1 cellular context compared by ENCODE assay signal in the genomic region with DNA sequence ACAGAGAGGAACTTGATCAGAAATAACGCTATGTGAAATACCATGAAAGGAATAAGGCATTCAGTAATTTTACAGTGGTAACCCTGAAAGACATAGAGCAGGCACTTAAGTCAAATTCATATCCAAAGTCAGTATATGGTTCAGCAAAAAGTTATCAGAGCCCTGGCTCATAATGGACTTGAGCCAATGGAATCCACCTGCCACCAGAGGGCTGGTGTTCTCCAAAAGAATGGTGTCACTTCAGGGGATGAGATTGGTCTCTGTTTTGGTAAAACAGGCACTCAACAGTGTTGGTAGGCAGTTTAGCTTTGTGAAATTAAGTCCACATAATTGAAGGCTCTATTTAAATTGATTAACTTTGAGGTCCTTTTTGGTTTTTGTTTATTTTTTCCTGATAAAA.
TF ChIP-seq lines count a peak whose summit lies in the region.

No MANE protein-coding gene starts in this region.

TF ChIP-seq in HepG2, 621 proteins besides CTCF, POLR2A, EP300 and RAD21 (continued from another document):
- TF ChIP-seq, protein P1, sequence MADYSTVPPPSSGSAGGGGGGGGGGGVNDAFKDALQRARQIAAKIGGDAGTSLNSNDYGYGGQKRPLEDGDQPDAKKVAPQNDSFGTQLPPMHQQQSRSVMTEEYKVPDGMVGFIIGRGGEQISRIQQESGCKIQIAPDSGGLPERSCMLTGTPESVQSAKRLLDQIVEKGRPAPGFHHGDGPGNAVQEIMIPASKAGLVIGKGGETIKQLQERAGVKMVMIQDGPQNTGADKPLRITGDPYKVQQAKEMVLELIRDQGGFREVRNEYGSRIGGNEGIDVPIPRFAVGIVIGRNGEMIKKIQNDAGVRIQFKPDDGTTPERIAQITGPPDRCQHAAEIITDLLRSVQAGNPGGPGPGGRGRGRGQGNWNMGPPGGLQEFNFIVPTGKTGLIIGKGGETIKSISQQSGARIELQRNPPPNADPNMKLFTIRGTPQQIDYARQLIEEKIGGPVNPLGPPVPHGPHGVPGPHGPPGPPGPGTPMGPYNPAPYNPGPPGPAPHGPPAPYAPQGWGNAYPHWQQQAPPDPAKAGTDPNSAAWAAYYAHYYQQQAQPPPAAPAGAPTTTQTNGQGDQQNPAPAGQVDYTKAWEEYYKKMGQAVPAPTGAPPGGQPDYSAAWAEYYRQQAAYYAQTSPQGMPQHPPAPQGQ (CRISPR knock-in tag; IDR thresholded peaks at IDR 0.05; ENCODE audit: borderline replicate concordance) = no peak
- TF ChIP-seq TFDP1 (CRISPR knock-in tag; IDR thresholded peaks at IDR 0.05; ENCODE audit: borderline replicate concordance) (no peak), TOPORS (CRISPR knock-in tag; IDR thresholded peaks at IDR 0.05) (no peak), ZNF619 (CRISPR knock-in tag; IDR thresholded peaks at IDR 0.05) (no peak), EED (CRISPR knock-in tag; IDR thresholded peaks at IDR 0.05) (no peak), NR2C2 (CRISPR knock-in tag; IDR thresholded peaks at IDR 0.05; ENCODE audit: borderline replicate concordance) (no peak), FOSL1 (CRISPR knock-in tag; IDR thresholded peaks at IDR 0.05; ENCODE audit: borderline replicate concordance) (no peak), CEBPZ (IDR thresholded peaks at IDR 0.05; ENCODE audit: low read length) (no peak), GABPB1 (CRISPR knock-in tag; IDR thresholded peaks at IDR 0.05) (no peak), SRF (IDR thresholded peaks at IDR 0.05; ENCODE audit: low read depth, low read length) (no peak), NFYB (CRISPR knock-in tag; IDR thresholded peaks at IDR 0.05) (no peak), ZNF253 (CRISPR knock-in tag; IDR thresholded peaks at IDR 0.05; ENCODE audit: borderline replicate concordance) (no peak), CREM (IDR thresholded peaks at IDR 0.05) (no peak), CREM (CRISPR knock-in tag; IDR thresholded peaks at IDR 0.05) (no peak)
- TF ChIP-seq, protein P2, sequence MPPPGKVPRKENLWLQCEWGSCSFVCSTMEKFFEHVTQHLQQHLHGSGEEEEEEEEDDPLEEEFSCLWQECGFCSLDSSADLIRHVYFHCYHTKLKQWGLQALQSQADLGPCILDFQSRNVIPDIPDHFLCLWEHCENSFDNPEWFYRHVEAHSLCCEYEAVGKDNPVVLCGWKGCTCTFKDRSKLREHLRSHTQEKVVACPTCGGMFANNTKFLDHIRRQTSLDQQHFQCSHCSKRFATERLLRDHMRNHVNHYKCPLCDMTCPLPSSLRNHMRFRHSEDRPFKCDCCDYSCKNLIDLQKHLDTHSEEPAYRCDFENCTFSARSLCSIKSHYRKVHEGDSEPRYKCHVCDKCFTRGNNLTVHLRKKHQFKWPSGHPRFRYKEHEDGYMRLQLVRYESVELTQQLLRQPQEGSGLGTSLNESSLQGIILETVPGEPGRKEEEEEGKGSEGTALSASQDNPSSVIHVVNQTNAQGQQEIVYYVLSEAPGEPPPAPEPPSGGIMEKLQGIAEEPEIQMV (CRISPR knock-in tag; IDR thresholded peaks at IDR 0.05; ENCODE audit: low read depth) = no peak
